Comparison of ENCODE assay signal across 15 cellular contexts in the genomic region with DNA sequence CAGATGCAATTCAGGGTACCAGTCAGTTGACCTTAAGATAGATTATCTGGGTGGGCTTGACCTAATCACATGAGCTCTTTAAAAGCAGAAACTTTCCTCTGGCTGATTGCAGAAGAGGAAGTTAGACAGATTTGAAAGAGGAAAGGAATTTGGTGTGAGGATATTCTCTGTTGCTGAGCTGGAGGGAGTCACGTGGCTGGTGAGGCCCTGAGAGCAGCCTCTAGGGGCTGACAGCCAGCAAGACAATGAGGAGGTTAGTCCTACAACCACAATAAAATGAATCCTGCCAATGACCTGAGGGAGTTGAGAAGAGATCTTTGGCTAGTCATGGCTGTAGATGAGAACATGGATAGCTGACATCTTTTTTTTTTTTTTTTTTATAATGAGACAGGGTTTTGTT.
DNase-seq lines count a peak whose midpoint lies in the region; ATAC-seq and TF ChIP-seq lines count a peak whose summit lies in the region.
"Had no signal": no experiment of that assay in that cellular context is flagged by ENCODE, and none has a peak within 500 bp of the region (broad histone marks: within the 10 kb centered on the region; RNA-seq: fewer than 3 reads in every experiment).

No MANE protein-coding gene starts in this region.

- no peak overlapping the region for H3K9ac ChIP-seq in GM23248

- peak; percentile 11 for DNase-seq in A172 (ENCODE audit: low spot score)
- DNase-seq in GM23248 = peak; percentile 23
- peak; percentile 30 for DNase-seq in NCI-H226
- peak; percentile 51 for DNase-seq in choroid plexus epithelial cell (ENCODE audit: low read depth)
- DNase-seq in stimulated activated CD4-positive, alpha-beta T cell treated with anti-CD3 and anti-CD28 coated beads, Interleukin-12 subunit alpha, Interleukin-12 subunit beta, amount 100 ng/mL, for 4 hours = no peak
- no peak for DNase-seq in amniotic stem cell (lab: John Stamatoyannopoulos, UW)
- no peak for DNase-seq in breast epithelium (ENCODE audit: low spot score in 2 of 2)
- DNase-seq: ACHN; activated CD4-positive, alpha-beta T cell treated with anti-CD3 and anti-CD28 coated beads for 1 hour; DMS 273 treated with DMSO at 0.1 percent for 48 hours; NCI-H2171 treated with DMSO at 0.1 percent for 48 hours; right lobe of liver; transverse colon had no signal

- H3K4me3 ChIP-seq in GM23248 (no peak overlapping the region), choroid plexus epithelial cell (ENCODE audit: low read depth, low read length) (no peak overlapping the region), breast epithelium (no peak overlapping the region)
- H3K4me3 ChIP-seq: right lobe of liver, transverse colon had no signal

- 4 to 8% methylated on average over 1 of the region's 1 CpG for WGBS in GM23248 (ENCODE audit: low coverage in 1 of 2, low lambda C conversion rate in 2 of 2, missing lambda C conversion rate in 2 of 2), 2 experiments

- no peaks in the 10 kb centered on the region for H3K9me2 ChIP-seq in GM23248 (ENCODE audit: insufficient read depth)

- in situ Hi-C loops in GM23248 (cut with MboI) = no loop called here

- H3K79me2 ChIP-seq in GM23248 (ENCODE audit: insufficient read depth) = no peaks in the 10 kb centered on the region

- H3K27ac ChIP-seq in GM23248 (no peak overlapping the region), breast epithelium (no peak overlapping the region)
- H3K27ac ChIP-seq: right lobe of liver, RWPE1, transverse colon had no signal

- H3F3A ChIP-seq in GM23248 (ENCODE audit: insufficient read depth) = no peaks in the 10 kb centered on the region

- H3K9me3 ChIP-seq in GM23248 (ENCODE audit: low read depth) = no peaks in the 10 kb centered on the region
- H3K9me3 ChIP-seq in breast epithelium = no peaks in the 10 kb centered on the region
- H3K9me3 ChIP-seq: right lobe of liver, transverse colon had no signal

- H3K27me3 ChIP-seq in GM23248 (replicated peaks; ENCODE audit: insufficient read depth) (peaks cover 9% of the 10 kb centered on the region; the same call in 1 of the 2 replicates), breast epithelium (no peaks in the 10 kb centered on the region)
- H3K27me3 ChIP-seq: right lobe of liver, transverse colon had no signal

- intact Hi-C loops in breast epithelium (cut with DNase I; ENCODE audit: low total_unique reads) = no loop called here

- H3K4me2 ChIP-seq in GM23248 (ENCODE audit: unreplicated experiment) = no peak overlapping the region

- no peak for ATAC-seq in HG02852 (IDR thresholded peaks at IDR 0.05; ENCODE audit: unreplicated experiment)

- peak; percentile 26 for TF ChIP-seq CTCF in choroid plexus epithelial cell (conservative IDR thresholded peaks at IDR 0.05; ENCODE audit: low read depth, low read length)
- TF ChIP-seq CTCF in breast epithelium (IDR thresholded peaks at IDR 0.05) = no peak

- H3K4me1 ChIP-seq in GM23248 (ENCODE audit: insufficient read depth) (no peaks in the 10 kb centered on the region), breast epithelium (no peaks in the 10 kb centered on the region)
- H3K4me1 ChIP-seq: right lobe of liver, transverse colon had no signal

- H3K36me3 ChIP-seq in GM23248 (ENCODE audit: low read depth) (no peaks in the 10 kb centered on the region), breast epithelium (no peaks in the 10 kb centered on the region)
- H3K36me3 ChIP-seq: right lobe of liver, transverse colon had no signal

- no peaks in the 10 kb centered on the region for H4K20me1 ChIP-seq in GM23248 (ENCODE audit: insufficient read depth)

- no peak overlapping the region for H2AFZ ChIP-seq in GM23248

- no peak for TF ChIP-seq POLR2A in breast epithelium (IDR thresholded peaks at IDR 0.05)

Comparison
In these comparisons a context has a peak if more than half of its experiments do, and no peak if none do; other contexts are left out.
1. DNase-seq: peak in A172 (single experiment), GM23248 (single experiment), NCI-H226 (single experiment) and choroid plexus epithelial cell (single experiment); none in stimulated activated CD4-positive, alpha-beta T cell treated with anti-CD3 and anti-CD28 coated beads, Interleukin-12 subunit alpha, Interleukin-12 subunit beta, amount 100 ng/mL, for 4 hours (single experiment), amniotic stem cell (single experiment) and breast epithelium (0 of 2).